In the genomic region with DNA sequence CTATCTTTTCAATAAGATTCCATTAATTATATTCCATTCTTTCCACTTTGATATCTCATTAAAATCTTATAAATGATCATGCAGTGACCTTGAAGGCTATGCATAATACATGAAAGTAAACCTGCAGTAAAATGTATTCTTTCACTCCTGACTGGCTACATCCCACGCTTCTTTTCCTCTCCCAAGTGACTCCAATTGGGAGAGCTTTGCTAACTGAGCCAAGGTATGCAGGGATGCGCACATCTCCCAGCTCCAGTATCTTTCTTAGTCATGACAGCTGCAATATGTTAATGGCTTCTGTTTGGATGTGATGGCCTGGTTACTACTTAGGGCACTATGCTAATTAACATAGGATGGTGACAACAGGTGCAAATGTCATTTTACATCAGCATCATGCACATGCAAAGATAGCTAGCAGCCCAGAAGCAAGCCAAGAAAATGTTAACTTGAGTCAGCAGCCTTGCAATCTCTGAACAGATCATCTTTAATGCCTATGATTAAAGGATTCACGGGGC, we compare ENCODE assay signal across 16 cellular contexts.
DNase-seq lines count a peak whose midpoint lies in the region; FAIRE-seq and TF ChIP-seq lines count a peak whose summit lies in the region.
"Had no signal": no experiment of that assay in that cellular context is flagged by ENCODE, and none has a peak within 500 bp of the region (broad histone marks: within the 10 kb centered on the region; RNA-seq: fewer than 3 reads in every experiment).

No MANE protein-coding gene starts in this region.

- TF ChIP-seq CTCF in GM10266 (IDR thresholded peaks at IDR 0.05; ENCODE audit: control insufficient read depth, insufficient read depth, low read depth, missing control alignments), result no peak

- no peak for FAIRE-seq in H54 (lab: Jason Lieb, UNC)
- FAIRE-seq: GM12891, GM18507, H1 had no signal

- DNase-seq in G401 (ENCODE audit: low spot score) (peak; percentile 16), cerebellar cortex (ENCODE audit: low spot score) (peak; percentile 9), putamen (ENCODE audit: low spot score) (peak; percentile 55), H54 (ENCODE audit: insufficient read length, low spot score) (no peak), NCI-H524 treated with DMSO at 0.1 percent for 48 hours (lab: John Stamatoyannopoulos, UW) (no peak), GM10266 (ENCODE audit: extremely low spot score) (no peak)
- DNase-seq: Caco-2; CD4-positive, CD25-positive, alpha-beta regulatory T cell; CD8-positive, alpha-beta T cell; DMS153; DND-41; GDM1; H9 had no signal

- in situ Hi-C loops in G401 (cut with HindIII; ENCODE audit: low sequenced_read_pairs), result no loop called here

- TF ChIP-seq POLR2A in H54 (IDR thresholded peaks at IDR 0.05; ENCODE audit: low read depth, low read length), result no peak

Comparison
In these comparisons a context has a peak if more than half of its experiments do, and no peak if none do; other contexts are left out.
1. DNase-seq: peak in G401 (single experiment), cerebellar cortex (single experiment) and putamen (single experiment); none in H54 (single experiment), NCI-H524 treated with DMSO at 0.1 percent for 48 hours (single experiment) and GM10266 (single experiment).